8 cellular contexts compared by ENCODE assay signal in genomic region chr14:75258803-75259509, GRCh38. TPM values are rescaled to one million over a fixed set of nuclear protein-coding genes. Genes with fewer than 3 reads are reported as not detected.
DNase-seq lines count a peak whose midpoint lies in the region; ATAC-seq and TF ChIP-seq lines count a peak whose summit lies in the region.

No MANE protein-coding gene starts in this region.

- no peaks in the 10 kb centered on the region for H3K36me3 ChIP-seq in smooth muscle cell (ENCODE audit: low read depth)

- POLR2A ChIA-PET in AG04449 (lab: Yijun Ruan, JAX) = interaction anchor here (1.0 to 2.4 kb wide), 6 partner anchors 8 to 22 kb away, joined by 3 to 12 read pairs (median 4); partner anchors contain the start of gene FOS

- no peaks in the 10 kb centered on the region for H3K27me3 ChIP-seq in smooth muscle cell (ENCODE audit: low read depth)

- H3K4me1 Mint-ChIP-seq in immature natural killer cell = peaks cover 24 to 33% of the 10 kb centered on the region in 2 donors

- H3K4me1 ChIP-seq in smooth muscle cell (ENCODE audit: low read depth) = peaks cover 29% of the 10 kb centered on the region

- H3K79me2 ChIP-seq in smooth muscle cell (ENCODE audit: low read depth) = no peaks in the 10 kb centered on the region

- no peaks in the 10 kb centered on the region for H4K20me1 ChIP-seq in smooth muscle cell (ENCODE audit: low read depth)

- no peak overlapping the region for H2AFZ ChIP-seq in smooth muscle cell (ENCODE audit: low read depth)

- peak overlapping the region; percentile 99 for H3K9ac ChIP-seq in smooth muscle cell (ENCODE audit: low read depth)

- peaks cover 0 to 1% (median 0%) of the 10 kb centered on the region in 6 donors for H3K9me3 Mint-ChIP-seq in immature natural killer cell

- H3K27ac Mint-ChIP-seq in immature natural killer cell = peak overlapping the region; percentile 99 to 100 (median 100)

- WGBS in smooth muscle cell (ENCODE audit: low lambda C conversion rate) = under 1% methylated on average over 36 of the region's 40 CpGs

- no peaks in the 10 kb centered on the region for H3K9me3 ChIP-seq in smooth muscle cell (replicated peaks; ENCODE audit: low read depth)

- H3F3A ChIP-seq in smooth muscle cell (ENCODE audit: low read depth) = peaks cover 11% of the 10 kb centered on the region

- peak overlapping the region; percentile 99 for H3K27ac ChIP-seq in smooth muscle cell (ENCODE audit: low read depth)

- DNase-seq in AG04449 (ENCODE audit: low read depth, low spot score) (peak; percentile 98), NCI-H226 (peak; percentile 96), immature natural killer cell (peak; percentile 99 to 100 (median 100)), smooth muscle cell (lab: John Stamatoyannopoulos, UW; ENCODE audit: unreplicated experiment) (peak; percentile 98)
- DNase-seq in activated CD4-positive, CD25-positive, alpha-beta regulatory T cell (lab: John Stamatoyannopoulos, UW) = peak; percentile 95 to 99 (median 98)
- peak; percentile 100 for DNase-seq in central memory CD4-positive, alpha-beta T cell

- TF ChIP-seq CTCF in AG04449 (IDR thresholded peaks at IDR 0.05; ENCODE audit: insufficient read depth, low read length, missing control alignments) (no peak), smooth muscle cell (IDR thresholded peaks at IDR 0.05; ENCODE audit: borderline replicate concordance, insufficient read depth, poor library complexity, severe bottlenecking) (no peak)

- peak overlapping the region; percentile 80 to 97 (median 92) for H3K4me3 Mint-ChIP-seq in immature natural killer cell

- H3K4me3 ChIP-seq in AG04449 (ENCODE audit: low read depth, low read length) = peak overlapping the region; percentile 57
- peak overlapping the region; percentile 46 for H3K4me3 ChIP-seq in smooth muscle cell

- H3K27me3 Mint-ChIP-seq in immature natural killer cell (ENCODE audit: low read depth in 3 of 3) = peaks cover 24 to 30% (median 24%) of the 10 kb centered on the region in 3 donors

- no peaks in the 10 kb centered on the region for H3K36me3 Mint-ChIP-seq in immature natural killer cell

- H3K4me2 ChIP-seq in smooth muscle cell = peak overlapping the region; percentile 85

- ATAC-seq in GM18909 (IDR thresholded peaks at IDR 0.05; ENCODE audit: poor library complexity, unreplicated experiment) = peak; percentile 98
- ATAC-seq in HG03196 (IDR thresholded peaks at IDR 0.05; ENCODE audit: unreplicated experiment) = peak; percentile 95

- CTCF ChIA-PET in AG04449 (lab: Yijun Ruan, JAX) = interaction anchor here (0.6 to 1.7 kb wide), 6 partner anchors 10 to 127 kb away, joined by 3 to 6 read pairs (median 4); no protein-coding TSS in a partner anchor

RNA-seq across cellular contexts. Expression of gene FOS, which starts 19.7 kb away (rescaled TPM):
- polyA plus RNA-seq in immature natural killer cell (100 to 1,000 TPM; 525 to 765 (median 608) TPM), smooth muscle cell (1,543 and 1,567 TPM in 2 replicates)
- 1,280 and 1,300 TPM in 2 replicates for total RNA-seq in smooth muscle cell

Comparison
In these comparisons a context has a peak if more than half of its experiments do, and no peak if none do; other contexts are left out.
1. Peak in every context shown above with its lines: DNase-seq, ATAC-seq, H3K4me3 ChIP-seq and H3K27ac ChIP-seq.